In genomic region chr7:36202347-36202896, GRCh38 we compare ENCODE assay signal across 1 cellular context.
TF ChIP-seq lines count a peak whose summit lies in the region.

No MANE protein-coding gene starts in this region.

TF ChIP-seq in IMR-90, 13 proteins besides CTCF, POLR2A, EP300 and RAD21:
- no peak for TF ChIP-seq BHLHE40 (IDR thresholded peaks at IDR 0.05; ENCODE audit: low read depth, low read length)
- no peak for TF ChIP-seq RCOR1 (IDR thresholded peaks at IDR 0.05; ENCODE audit: insufficient replicate concordance, low read length)
- TF ChIP-seq USF2 (IDR thresholded peaks at IDR 0.05; ENCODE audit: low read depth, low read length): no peak
- no peak for TF ChIP-seq RFX5 (IDR thresholded peaks at IDR 0.05; ENCODE audit: low read depth, low read length)
- TF ChIP-seq MXI1 (IDR thresholded peaks at IDR 0.05; ENCODE audit: borderline replicate concordance, low read depth, low read length): no peak
- no peak for TF ChIP-seq ELK1 (IDR thresholded peaks at IDR 0.05; ENCODE audit: borderline replicate concordance, low read depth, low read length)
- TF ChIP-seq SMC3 (IDR thresholded peaks at IDR 0.05; ENCODE audit: low read depth, low read length): no peak
- TF ChIP-seq MAFK (IDR thresholded peaks at IDR 0.05; ENCODE audit: low read depth, low read length): no peak
- TF ChIP-seq NFE2L2 (IDR thresholded peaks at IDR 0.05; ENCODE audit: low read depth, low read length): no peak
- no peak for TF ChIP-seq MAZ (IDR thresholded peaks at IDR 0.05; ENCODE audit: borderline replicate concordance, low read depth, low read length)
- no peak for TF ChIP-seq FOS (IDR thresholded peaks at IDR 0.05; ENCODE audit: low read depth, low read length)
- no peak for TF ChIP-seq CEBPB (IDR thresholded peaks at IDR 0.05; ENCODE audit: low read depth, low read length)
- no peak for TF ChIP-seq CHD1 (IDR thresholded peaks at IDR 0.05; ENCODE audit: low read depth, low read length)
